9 cellular contexts compared by ENCODE assay signal in genomic region chr17:31052187-31052889, GRCh38. TPM values are rescaled to one million over a fixed set of nuclear protein-coding genes. Genes with fewer than 3 reads are reported as not detected.
DNase-seq lines count a peak whose midpoint lies in the region; ATAC-seq and TF ChIP-seq lines count a peak whose summit lies in the region.
"Had no signal": no experiment of that assay in that cellular context is flagged by ENCODE, and none has a peak within 500 bp of the region (broad histone marks: within the 10 kb centered on the region; RNA-seq: fewer than 3 reads in every experiment).

No MANE protein-coding gene starts in this region.

- H3K4me3 ChIP-seq in adrenal gland (no peak overlapping the region), uterus (no peak overlapping the region), BE2C (ENCODE audit: low read depth, low read length) (no peak overlapping the region)

- H3K27ac ChIP-seq in adrenal gland (peak overlapping the region in 2 of 5 donors; percentile 40 to 55), uterus (no peak overlapping the region)

- H3K36me3 ChIP-seq in adrenal gland (replicated peaks in 1 of 2) (no peaks in the 10 kb centered on the region), uterus (no peaks in the 10 kb centered on the region), BE2C (no peaks in the 10 kb centered on the region)

- no peak for DNase-seq in activated T-cell treated with anti-CD3 and anti-CD28 coated beads, Interleukin-2, amount 50 U/mL, for 72 hours
- DNase-seq in activated T-cell treated with anti-CD3 and anti-CD28 coated beads, Interleukin-2, amount 50 U/mL, for 1 hour, result no peak
- DNase-seq in adrenal gland, result peak; percentile 34 to 78 (median 67)
- peak; percentile 97 for DNase-seq in islet precursor cell
- DNase-seq in uterus, result peak; percentile 35 to 55
- DNase-seq in stimulated activated CD4-positive, alpha-beta T cell treated with anti-CD3 and anti-CD28 coated beads, Interleukin-4, amount 100 ng/mL, for 1 hour, result no peak
- DNase-seq in BE2C, result no peak

- H3K4me1 Mint-ChIP-seq in activated T-cell treated with anti-CD3 and anti-CD28 coated beads, Interleukin-2, amount 50 U/mL, for 72 hours (ENCODE audit: low read depth), result peaks cover 14% of the 10 kb centered on the region

- H3K27me3 ChIP-seq in adrenal gland, result no peaks in the 10 kb centered on the region
- no peaks in the 10 kb centered on the region for H3K27me3 ChIP-seq in uterus
- H3K27me3 ChIP-seq in BE2C, result no peaks in the 10 kb centered on the region

- TF ChIP-seq POLR2A in adrenal gland (IDR thresholded peaks at IDR 0.05) (no peak), uterus (IDR thresholded peaks at IDR 0.05) (no peak)

- no peak for TF ChIP-seq CTCF in adrenal gland (IDR thresholded peaks at IDR 0.05)
- no peak for TF ChIP-seq CTCF in uterus (IDR thresholded peaks at IDR 0.05)
- no peak for TF ChIP-seq CTCF in BE2C (IDR thresholded peaks at IDR 0.05; ENCODE audit: low read depth, low read length)

- WGBS in adrenal gland, 4 donors, result 45 to 55% (median 49%) methylated on average over 9 of the region's 9 CpGs

- peak overlapping the region in 1 of 2 donors; percentile 40 for H3K4me3 Mint-ChIP-seq in activated T-cell treated with anti-CD3 and anti-CD28 coated beads, Interleukin-2, amount 50 U/mL, for 72 hours
- H3K4me3 Mint-ChIP-seq: stimulated activated naive CD8-positive, alpha-beta T cell treated with anti-CD3 and anti-CD28 coated beads, Interleukin-15, Interleukin-2, amounts not matched to agents 100 ng/mL and 50 ng/mL, for 24 hours had no signal

- peaks cover 0 to 2% of the 10 kb centered on the region in 2 donors for H3K36me3 Mint-ChIP-seq in activated T-cell treated with anti-CD3 and anti-CD28 coated beads, Interleukin-2, amount 50 U/mL, for 72 hours (ENCODE audit: insufficient read depth in 2 of 2)

- intact Hi-C loops in adrenal gland (cut with DNase I) (no loop called here), uterus (cut with DNase I; ENCODE audit: low total_unique reads) (no loop called here)

- peaks cover 0 to 2% of the 10 kb centered on the region in 2 donors for H3K9me3 Mint-ChIP-seq in activated T-cell treated with anti-CD3 and anti-CD28 coated beads, Interleukin-2, amount 50 U/mL, for 72 hours
- H3K9me3 Mint-ChIP-seq: stimulated activated naive CD8-positive, alpha-beta T cell treated with anti-CD3 and anti-CD28 coated beads, Interleukin-15, Interleukin-2, amounts not matched to agents 100 ng/mL and 50 ng/mL, for 24 hours had no signal

- H3K4me1 ChIP-seq in adrenal gland (replicated peaks in 1 of 2) (peaks cover 0 to 5% of the 10 kb centered on the region in 2 donors), uterus (no peaks in the 10 kb centered on the region), BE2C (no peaks in the 10 kb centered on the region)

- peak in 1 of 2 donors; percentile 28 for ATAC-seq in activated T-cell treated with anti-CD3 and anti-CD28 coated beads, Interleukin-2, amount 50 U/mL, for 72 hours (replicated peaks in 1 of 2)
- no peak for ATAC-seq in HG03439 (IDR thresholded peaks at IDR 0.05; ENCODE audit: unreplicated experiment)

- no peaks in the 10 kb centered on the region for H3K27me3 Mint-ChIP-seq in activated T-cell treated with anti-CD3 and anti-CD28 coated beads, Interleukin-2, amount 50 U/mL, for 72 hours (ENCODE audit: low read depth)
- H3K27me3 Mint-ChIP-seq: stimulated activated naive CD8-positive, alpha-beta T cell treated with anti-CD3 and anti-CD28 coated beads, Interleukin-15, Interleukin-2, amounts not matched to agents 100 ng/mL and 50 ng/mL, for 24 hours had no signal

- H3K9me3 ChIP-seq in adrenal gland (replicated peaks in 1 of 3), result no peaks in the 10 kb centered on the region
- H3K9me3 ChIP-seq in uterus, result no peaks in the 10 kb centered on the region
- no peaks in the 10 kb centered on the region for H3K9me3 ChIP-seq in BE2C

- peak overlapping the region; percentile 30 for H3K27ac Mint-ChIP-seq in activated T-cell treated with anti-CD3 and anti-CD28 coated beads, Interleukin-2, amount 50 U/mL, for 72 hours
- H3K27ac Mint-ChIP-seq: stimulated activated naive CD8-positive, alpha-beta T cell treated with anti-CD3 and anti-CD28 coated beads, Interleukin-15, Interleukin-2, amounts not matched to agents 100 ng/mL and 50 ng/mL, for 24 hours had no signal

RNA-seq across cellular contexts. Expression of gene NF1, which starts 42.4 kb away (rescaled TPM):
- 10 to 100 TPM; 26.4 to 26.9 TPM for total RNA-seq in activated T-cell treated with anti-CD3 and anti-CD28 coated beads, Interleukin-2, amount 50 U/mL, for 72 hours
- total RNA-seq in adrenal gland (10 to 100 TPM; 49.5 to 91.3 (median 60.9) TPM), uterus (100 to 1,000 TPM in 2 of 4 donors, 10 to 100 TPM in 2; 40.9 to 158 (median 113) TPM)
- polyA plus RNA-seq in adrenal gland, result 10 to 100 TPM in 2 of 3 donors, 1 to 10 TPM in 1; 8.8 to 29.0 (median 11.5) TPM
- polyA plus RNA-seq in BE2C (2012; ENCODE audit: insufficient read depth, insufficient read length, low read depth), result 5.2 TPM

Comparison
In these comparisons a context has a peak if more than half of its experiments do, and no peak if none do; other contexts are left out.
1. DNase-seq: peak in adrenal gland (7 of 7), islet precursor cell (single experiment) and uterus (2 of 2); none in activated T-cell treated with anti-CD3 and anti-CD28 coated beads, Interleukin-2, amount 50 U/mL, for 72 hours (0 of 2), activated T-cell treated with anti-CD3 and anti-CD28 coated beads, Interleukin-2, amount 50 U/mL, for 1 hour (single experiment), stimulated activated CD4-positive, alpha-beta T cell treated with anti-CD3 and anti-CD28 coated beads, Interleukin-4, amount 100 ng/mL, for 1 hour (single experiment) and BE2C (single experiment).